In the genomic region with DNA sequence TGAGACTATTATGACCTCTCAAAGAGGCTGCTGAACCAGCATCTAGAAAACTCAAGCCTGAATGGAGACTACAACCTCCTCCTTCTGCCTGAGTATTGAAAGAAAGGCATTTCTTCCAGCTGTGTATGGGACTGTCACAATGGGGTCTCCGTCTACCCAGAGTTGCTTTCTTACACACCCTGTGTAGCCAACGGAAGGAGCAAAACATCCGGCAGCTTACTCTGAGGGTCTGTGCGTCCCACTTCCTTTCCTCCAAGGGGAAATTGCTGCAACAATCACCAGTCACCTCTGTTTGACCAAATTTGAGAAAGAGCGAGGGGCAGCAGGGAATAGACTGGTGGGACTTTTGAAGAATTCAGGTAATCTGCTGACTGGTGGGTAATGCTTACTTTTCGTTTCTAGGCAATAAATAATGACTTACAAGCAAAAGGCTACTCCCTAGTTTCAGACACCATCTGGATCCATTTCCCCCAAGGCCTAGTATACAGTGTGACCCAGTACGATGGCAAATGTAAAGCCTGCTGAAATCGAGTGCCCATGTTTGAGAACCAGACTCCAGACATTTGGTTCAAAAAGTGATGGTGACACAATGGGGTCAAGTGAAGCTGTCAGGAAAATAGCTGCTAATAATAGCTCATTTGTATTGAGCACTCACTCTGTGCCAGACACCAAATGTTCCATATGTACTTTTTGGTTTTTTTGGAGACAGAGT, we compare ENCODE assay signal across 28 cellular contexts.
DNase-seq lines count a peak whose midpoint lies in the region; ATAC-seq, FAIRE-seq and TF ChIP-seq lines count a peak whose summit lies in the region.
"Had no signal": no experiment of that assay in that cellular context is flagged by ENCODE, and none has a peak within 500 bp of the region (broad histone marks: within the 10 kb centered on the region; RNA-seq: fewer than 3 reads in every experiment).

No MANE protein-coding gene starts in this region.

- no peak for TF ChIP-seq CTCF in heart left ventricle (IDR thresholded peaks at IDR 0.05)
- TF ChIP-seq CTCF in psoas muscle (IDR thresholded peaks at IDR 0.05): no peak
- TF ChIP-seq CTCF in ascending aorta (IDR thresholded peaks at IDR 0.05): no peak
- no peak for TF ChIP-seq CTCF in glutamatergic neuron (IDR thresholded peaks at IDR 0.05; ENCODE audit: partially characterized antibody, unreplicated experiment)

- H3K27ac ChIP-seq in heart left ventricle (peak overlapping the region in 10 of 12 donors; percentile 4 to 64 (median 28)), psoas muscle (peak overlapping the region; percentile 16), ascending aorta (no peak overlapping the region)
- H3K27ac ChIP-seq: epithelial cell of prostate, left lung, skin epidermis, suprapubic skin had no signal

- H3K27me3 Mint-ChIP-seq in activated naive CD8-positive, alpha-beta T cell: no peaks in the 10 kb centered on the region
- no peaks in the 10 kb centered on the region for H3K27me3 Mint-ChIP-seq in activated naive CD8-positive, alpha-beta T cell treated with anti-CD3 and anti-CD28 coated beads, Interleukin-2, amount 50 U/mL, for 24 hours
- peaks cover 7% of the 10 kb centered on the region for H3K27me3 Mint-ChIP-seq in glutamatergic neuron (ENCODE audit: unreplicated experiment)
- H3K27me3 Mint-ChIP-seq: activated B cell treated with CpG ODN at 0.5 μM for 24 hours had no signal

- H3K36me3 ChIP-seq in heart left ventricle (no peaks in the 10 kb centered on the region), psoas muscle (ENCODE audit: insufficient read depth in 1 of 2, low read depth in 1 of 2) (no peaks in the 10 kb centered on the region), ascending aorta (peaks cover 0 to 4% of the 10 kb centered on the region in 2 donors)
- H3K36me3 ChIP-seq: left lung had no signal

- no peaks in the 10 kb centered on the region for H3K9me3 Mint-ChIP-seq in activated naive CD8-positive, alpha-beta T cell (ENCODE audit: low read depth)
- H3K9me3 Mint-ChIP-seq in activated naive CD8-positive, alpha-beta T cell treated with anti-CD3 and anti-CD28 coated beads, Interleukin-2, amount 50 U/mL, for 24 hours: no peaks in the 10 kb centered on the region
- peaks cover 1% of the 10 kb centered on the region for H3K9me3 Mint-ChIP-seq in glutamatergic neuron (ENCODE audit: unreplicated experiment)

- intact Hi-C loops in heart left ventricle (cut with DNase I) (no loop called here), psoas muscle (cut with DNase I) (no loop called here), ascending aorta (cut with DNase I) (no loop called here)

- peaks cover 0 to 24% (median 10%) of the 10 kb centered on the region in 12 donors for H3K4me1 ChIP-seq in heart left ventricle
- H3K4me1 ChIP-seq in psoas muscle: no peaks in the 10 kb centered on the region
- H3K4me1 ChIP-seq in ascending aorta: no peaks in the 10 kb centered on the region
- H3K4me1 ChIP-seq: suprapubic skin had no signal

- no peak for ATAC-seq in activated naive CD8-positive, alpha-beta T cell treated with anti-CD3 and anti-CD28 coated beads, Interleukin-2, amount 50 U/mL, for 24 hours
- peak; percentile 40 to 73 (median 40) for ATAC-seq in heart left ventricle
- ATAC-seq in psoas muscle: peak in 2 of 4 donors; percentile 31 to 34
- ATAC-seq: left lung had no signal

- no peaks in the 10 kb centered on the region for H3K27me3 ChIP-seq in heart left ventricle
- no peaks in the 10 kb centered on the region for H3K27me3 ChIP-seq in psoas muscle (ENCODE audit: insufficient read depth in 3 of 3, low read length in 2 of 3)
- no peaks in the 10 kb centered on the region for H3K27me3 ChIP-seq in ascending aorta
- H3K27me3 ChIP-seq: dorsolateral prefrontal cortex, left lung, suprapubic skin had no signal

- 55 to 63% (median 58%) methylated on average over 8 of the region's 8 CpGs for WGBS in heart left ventricle, 4 donors
- 61 to 67% (median 64%) methylated on average over 8 of the region's 8 CpGs for WGBS in psoas muscle, 3 donors

- H3K9me3 ChIP-seq in heart left ventricle (peaks cover 0 to 12% (median 0%) of the 10 kb centered on the region in 12 donors), psoas muscle (peaks cover 5% of the 10 kb centered on the region), ascending aorta (no peaks in the 10 kb centered on the region)

- no peak for DNase-seq in activated naive CD8-positive, alpha-beta T cell treated with anti-CD3 and anti-CD28 coated beads, Interleukin-2, amount 50 U/mL, for 24 hours
- no peak for DNase-seq in GM12891 (ENCODE audit: insufficient read length, low spot score)
- DNase-seq in heart left ventricle: no peak
- no peak for DNase-seq in psoas muscle
- DNase-seq in ascending aorta (ENCODE audit: low spot score in 2 of 2): no peak
- no peak for DNase-seq in glutamatergic neuron
- DNase-seq in inferior parietal cortex (ENCODE audit: extremely low spot score): no peak
- DNase-seq: ACHN; activated B cell treated with CpG ODN at 0.5 μM for 24 hours; activated CD4-positive, alpha-beta T cell treated with anti-CD3 and anti-CD28 coated beads, Interleukin-2, amount 50 U/mL, for 48 hours; central memory CD4-positive, alpha-beta T cell; dorsolateral prefrontal cortex; HCEC 1CT; Karpas-422; left lung; midbrain; NCI-H1436 treated with DMSO at 0.1 percent for 48 hours; NCI-H524; NK-92 treated with Interleukin-12 subunit alpha and Interleukin-12 subunit beta, amount 100 ng/mL, for 24 hours; SIG-M5; stimulated activated CD4-positive, alpha-beta T cell treated with anti-CD3 and anti-CD28 coated beads, Interleukin-1b, Interleukin-23, amount 100 ng/mL, for 48 hours; SW 1271 had no signal

- no peak overlapping the region for H3K27ac Mint-ChIP-seq in activated naive CD8-positive, alpha-beta T cell
- no peak overlapping the region for H3K27ac Mint-ChIP-seq in activated naive CD8-positive, alpha-beta T cell treated with anti-CD3 and anti-CD28 coated beads, Interleukin-2, amount 50 U/mL, for 24 hours
- no peak overlapping the region for H3K27ac Mint-ChIP-seq in glutamatergic neuron (ENCODE audit: unreplicated experiment)
- H3K27ac Mint-ChIP-seq: activated B cell treated with CpG ODN at 0.5 μM for 24 hours had no signal

- peak overlapping the region; percentile 7 for H3K4me3 Mint-ChIP-seq in activated naive CD8-positive, alpha-beta T cell
- no peak overlapping the region for H3K4me3 Mint-ChIP-seq in activated naive CD8-positive, alpha-beta T cell treated with anti-CD3 and anti-CD28 coated beads, Interleukin-2, amount 50 U/mL, for 24 hours
- no peak overlapping the region for H3K4me3 Mint-ChIP-seq in glutamatergic neuron (ENCODE audit: unreplicated experiment)
- H3K4me3 Mint-ChIP-seq: activated B cell treated with CpG ODN at 0.5 μM for 24 hours, neural crest cell had no signal

- no peak for TF ChIP-seq POLR2A in GM12891 (IDR thresholded peaks at IDR 0.05; ENCODE audit: low read depth, low read length)
- TF ChIP-seq POLR2A in heart left ventricle (IDR thresholded peaks at IDR 0.05): no peak

- no peak for FAIRE-seq in GM12891 (lab: Jason Lieb, UNC)
- FAIRE-seq: GM12892 had no signal

- H3K4me3 ChIP-seq in heart left ventricle: no peak overlapping the region
- H3K4me3 ChIP-seq in psoas muscle: no peak overlapping the region
- no peak overlapping the region for H3K4me3 ChIP-seq in ascending aorta
- H3K4me3 ChIP-seq: dorsolateral prefrontal cortex, left lung, skin epidermis, suprapubic skin had no signal

- H3K4me1 Mint-ChIP-seq in activated naive CD8-positive, alpha-beta T cell (ENCODE audit: low read depth): peaks cover 41% of the 10 kb centered on the region
- peaks cover 28% of the 10 kb centered on the region for H3K4me1 Mint-ChIP-seq in activated naive CD8-positive, alpha-beta T cell treated with anti-CD3 and anti-CD28 coated beads, Interleukin-2, amount 50 U/mL, for 24 hours
- H3K4me1 Mint-ChIP-seq in glutamatergic neuron (ENCODE audit: low read depth, unreplicated experiment): peaks cover 7% of the 10 kb centered on the region

- peaks cover 2% of the 10 kb centered on the region for H3K36me3 Mint-ChIP-seq in activated naive CD8-positive, alpha-beta T cell
- no peaks in the 10 kb centered on the region for H3K36me3 Mint-ChIP-seq in activated naive CD8-positive, alpha-beta T cell treated with anti-CD3 and anti-CD28 coated beads, Interleukin-2, amount 50 U/mL, for 24 hours (ENCODE audit: low read depth)
- peaks cover 4% of the 10 kb centered on the region for H3K36me3 Mint-ChIP-seq in glutamatergic neuron (ENCODE audit: unreplicated experiment)

TF ChIP-seq in GM12891, 5 proteins besides CTCF, POLR2A, EP300 and RAD21:
- TF ChIP-seq POU2F2 (IDR thresholded peaks at IDR 0.05; ENCODE audit: low read depth, low read length) (no peak), TAF1 (IDR thresholded peaks at IDR 0.05; ENCODE audit: low read depth, low read length) (0 out of 2 replicates have a peak, but pooled peaks have one; percentile 19)

Comparison
In these comparisons a context has a peak if more than half of its experiments do, and no peak if none do; other contexts are left out.
1. H3K27ac ChIP-seq: peak in heart left ventricle (10 of 12) and psoas muscle (single experiment); none in ascending aorta (0 of 2).